18 cellular contexts compared by ENCODE assay signal in genomic region chr5:112189328-112189840, GRCh38.
A peak's percentile ranks its signal among the peaks of the same experiment; 100 is the strongest.
DNase-seq lines count a peak whose midpoint lies in the region; ATAC-seq and TF ChIP-seq lines count a peak whose summit lies in the region.
"Had no signal": no experiment of that assay in that cellular context is flagged by ENCODE, and none has a peak within 500 bp of the region (broad histone marks: within the 10 kb centered on the region; RNA-seq: fewer than 3 reads in every experiment).

No MANE protein-coding gene starts in this region.

- peak; percentile 15 for DNase-seq in NOMO-1 treated with DMSO at 0.1 percent for 48 hours (lab: John Stamatoyannopoulos, UW; ENCODE audit: unreplicated experiment)
- no peak for DNase-seq in NOMO-1 (lab: John Stamatoyannopoulos, UW; ENCODE audit: unreplicated experiment in 2 of 2)
- peak; percentile 45 for DNase-seq in CD1c-positive myeloid dendritic cell (ENCODE audit: extremely low spot score)
- peak; percentile 53 for DNase-seq in SW480 (ENCODE audit: low spot score)
- DNase-seq in effector CD8-positive, alpha-beta T cell (lab: John Stamatoyannopoulos, UW) = no peak
- DNase-seq in mucosa of descending colon = no peak
- DNase-seq in NCI-H446 (lab: John Stamatoyannopoulos, UW) = no peak
- DNase-seq: C1 segment of cervical spinal cord; CD4-positive, alpha-beta T cell; CD8-positive, alpha-beta memory T cell; DMS 273 treated with DMSO at 0.1 percent for 48 hours; DMS79; EL; GDM1; H9 had no signal

- no peak overlapping the region for H3K4me3 ChIP-seq in mucosa of descending colon
- H3K4me3 ChIP-seq: GM12878, GM23338 had no signal

- H3K4me1 ChIP-seq in mucosa of descending colon (ENCODE audit: low read depth) = no peaks in the 10 kb centered on the region

- no peak for TF ChIP-seq CTCF in mucosa of descending colon (IDR thresholded peaks at IDR 0.05)

- no peak for ATAC-seq in mucosa of descending colon
- ATAC-seq: GM12878, GM23338, HCT116 had no signal

- intact Hi-C loops in mucosa of descending colon (cut with DNase I, micrococcal nuclease) = no loop called here

- no peaks in the 10 kb centered on the region for H3K36me3 ChIP-seq in mucosa of descending colon (ENCODE audit: low read depth)

- H3K9me3 ChIP-seq in mucosa of descending colon = no peaks in the 10 kb centered on the region

Comparison
In these comparisons a context has a peak if more than half of its experiments do, and no peak if none do; other contexts are left out.
1. DNase-seq: peak in NOMO-1 treated with DMSO at 0.1 percent for 48 hours (single experiment), CD1c-positive myeloid dendritic cell (single experiment) and SW480 (single experiment); none in NOMO-1 (0 of 2), effector CD8-positive, alpha-beta T cell (single experiment), mucosa of descending colon (0 of 3) and NCI-H446 (0 of 2).